ENCODE assay signal across 24 cellular contexts in the genomic region with DNA sequence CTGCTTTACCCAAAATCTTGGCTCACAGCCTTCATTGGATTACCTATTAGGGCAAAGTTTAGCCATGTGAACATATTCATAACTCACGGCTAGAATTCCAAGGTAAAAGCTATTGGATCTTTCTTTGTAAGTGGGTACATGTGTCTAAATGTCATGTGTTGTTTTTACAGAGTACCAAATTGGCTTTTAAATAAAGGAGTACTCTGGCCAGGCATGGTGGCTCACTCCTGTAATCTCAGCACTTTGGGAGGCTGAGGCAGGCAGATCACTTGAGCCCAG.
"Had no signal": no experiment of that assay in that cellular context is flagged by ENCODE, and none has a peak within 500 bp of the region (broad histone marks: within the 10 kb centered on the region; RNA-seq: fewer than 3 reads in every experiment).

No MANE protein-coding gene starts in this region.

- H3K4me3 ChIP-seq: colonic mucosa, esophagus muscularis mucosa, gastroesophageal sphincter, heart right ventricle, left ventricle myocardium inferior, lower lobe of right lung, testis, tibial artery had no signal

- ATAC-seq: foreskin keratinocyte; gastroesophageal sphincter; heart right ventricle; left cardiac atrium; lower lobe of right lung; naive thymus-derived CD4-positive, alpha-beta T cell; sciatic nerve; stimulated activated naive CD8-positive, alpha-beta T cell treated with anti-CD3 and anti-CD28 coated beads, Interleukin-15, Interleukin-2, amounts not matched to agents 100 U/mL and 50 U/mL, for 24 hours had no signal

- H3K4me1 ChIP-seq: colonic mucosa, esophagus muscularis mucosa, foreskin keratinocyte, heart right ventricle, left ventricle myocardium inferior, lower lobe of right lung, testis, tibial artery had no signal

- H3K27me3 ChIP-seq: colonic mucosa, esophagus muscularis mucosa, foreskin keratinocyte, gastroesophageal sphincter, heart right ventricle, testis, tibial artery had no signal

- H3K36me3 ChIP-seq: colonic mucosa, esophagus muscularis mucosa, gastroesophageal sphincter, heart right ventricle, left ventricle myocardium inferior, lower lobe of right lung, tibial artery had no signal

- H3K9me3 ChIP-seq: colonic mucosa, esophagus muscularis mucosa, heart right ventricle, left ventricle myocardium inferior, lower lobe of right lung, testis, tibial artery had no signal

- H3K27ac ChIP-seq: colonic mucosa, esophagus muscularis mucosa, foreskin keratinocyte, gastroesophageal sphincter, heart right ventricle, left ventricle myocardium inferior, lower lobe of right lung, testis, tibial artery had no signal

- FAIRE-seq: endothelial cell of umbilical vein, islet of Langerhans had no signal

- DNase-seq: colonic mucosa; effector CD8-positive, alpha-beta T cell; endodermal cell; foreskin keratinocyte; glutamatergic neuron; heart right ventricle; hippocampal formation; left cardiac atrium; left ventricle myocardium inferior; lower lobe of right lung; naive thymus-derived CD4-positive, alpha-beta T cell; nephron progenitor cell; nucleus accumbens; stimulated activated CD4-positive, alpha-beta T cell treated with anti-CD3 and anti-CD28 coated beads, Interleukin-2, amount 100 ng/mL, for 24 hours; stimulated activated CD4-positive, alpha-beta T cell treated with anti-CD3 and anti-CD28 coated beads, Interleukin-4, amount 100 ng/mL, for 24 hours; stimulated activated naive CD8-positive, alpha-beta T cell treated with anti-CD3 and anti-CD28 coated beads, Interleukin-15, Interleukin-2, amounts not matched to agents 100 U/mL and 50 U/mL, for 24 hours; substantia nigra; testis; tibial artery had no signal
